In genomic region chr6:84618046-84618752, GRCh38 we compare ENCODE assay signal across 16 cellular contexts.
DNase-seq lines count a peak whose midpoint lies in the region; ATAC-seq and TF ChIP-seq lines count a peak whose summit lies in the region.
"Had no signal": no experiment of that assay in that cellular context is flagged by ENCODE, and none has a peak within 500 bp of the region (broad histone marks: within the 10 kb centered on the region; RNA-seq: fewer than 3 reads in every experiment).

No MANE protein-coding gene starts in this region.

- TF ChIP-seq CTCF in BJ (IDR thresholded peaks at IDR 0.05; ENCODE audit: insufficient read depth, low read depth, low read length) = no peak
- no peak for TF ChIP-seq CTCF in nephron progenitor cell (IDR thresholded peaks at IDR 0.05)
- no peak for TF ChIP-seq CTCF in uterus (IDR thresholded peaks at IDR 0.05)
- TF ChIP-seq CTCF in upper lobe of right lung (IDR thresholded peaks at IDR 0.05) = no peak

- intact Hi-C loops in uterus (cut with DNase I; ENCODE audit: low total_unique reads) = no loop called here
- intact Hi-C loops in upper lobe of right lung (cut with DNase I) = no loop called here

- CTCF ChIA-PET in BJ (lab: Yijun Ruan, JAX) = no interaction called here

- peaks cover 7% of the 10 kb centered on the region for H3K36me3 Mint-ChIP-seq in nephron progenitor cell (ENCODE audit: low read depth)
- H3K36me3 Mint-ChIP-seq: activated naive CD8-positive, alpha-beta T cell had no signal

- H3K4me3 Mint-ChIP-seq in nephron progenitor cell = no peak overlapping the region
- H3K4me3 Mint-ChIP-seq: activated naive CD8-positive, alpha-beta T cell; CD4-positive, alpha-beta T cell had no signal

- no peak for TF ChIP-seq POLR2A in uterus (IDR thresholded peaks at IDR 0.05)

- no peak overlapping the region for H3K4me3 ChIP-seq in BJ (ENCODE audit: low read depth, low read length)
- no peak overlapping the region for H3K4me3 ChIP-seq in uterus
- no peak overlapping the region for H3K4me3 ChIP-seq in upper lobe of right lung
- H3K4me3 ChIP-seq: mucosa of descending colon had no signal

- H3K27me3 ChIP-seq in BJ (ENCODE audit: control insufficient read depth, insufficient read depth, low read length) (no peaks in the 10 kb centered on the region), uterus (no peaks in the 10 kb centered on the region), upper lobe of right lung (no peaks in the 10 kb centered on the region)
- H3K27me3 ChIP-seq: foreskin keratinocyte had no signal

- no peak for ATAC-seq in upper lobe of right lung
- no peak for ATAC-seq in GM18502 (IDR thresholded peaks at IDR 0.05; ENCODE audit: poor library complexity, unreplicated experiment)
- ATAC-seq: foreskin keratinocyte, mucosa of descending colon had no signal

- POLR2A ChIA-PET in BJ (lab: Charles Lee) = no interaction called here

- no peaks in the 10 kb centered on the region for H3K9me3 ChIP-seq in uterus
- H3K9me3 ChIP-seq in upper lobe of right lung = no peaks in the 10 kb centered on the region

- H3K36me3 ChIP-seq in BJ (ENCODE audit: control insufficient read depth, insufficient read depth, low read length) (no peaks in the 10 kb centered on the region), uterus (no peaks in the 10 kb centered on the region), upper lobe of right lung (no peaks in the 10 kb centered on the region)

- H3K27ac ChIP-seq in uterus (no peak overlapping the region), upper lobe of right lung (no peak overlapping the region)
- H3K27ac ChIP-seq: foreskin keratinocyte, KMS-11 had no signal

- peak; percentile 86 for DNase-seq in BJ (ENCODE audit: low read depth)
- DNase-seq in RKO (ENCODE audit: low spot score) = peak; percentile 28
- peak; percentile 83 for DNase-seq in fibroblast of gingiva (ENCODE audit: low read depth)
- DNase-seq in nephron progenitor cell = no peak
- DNase-seq in uterus = no peak
- no peak for DNase-seq in upper lobe of right lung
- no peak for DNase-seq in putamen (ENCODE audit: low spot score)
- DNase-seq: activated CD4-positive, alpha-beta T cell treated with anti-CD3 and anti-CD28 coated beads, Interleukin-2, amount 50 U/mL, for 1 hour; CD4-positive, alpha-beta T cell; mucosa of descending colon; NCI-H345; stimulated activated naive CD4-positive, alpha-beta T cell had no signal

- H3K4me1 Mint-ChIP-seq in nephron progenitor cell = peaks cover 9% of the 10 kb centered on the region

- no peaks in the 10 kb centered on the region for H3K27me3 Mint-ChIP-seq in nephron progenitor cell (ENCODE audit: low read depth, poor library complexity)
- H3K27me3 Mint-ChIP-seq: activated naive CD8-positive, alpha-beta T cell; CD4-positive, alpha-beta T cell had no signal

- H3K4me1 ChIP-seq in uterus (no peaks in the 10 kb centered on the region), upper lobe of right lung (no peaks in the 10 kb centered on the region)
- H3K4me1 ChIP-seq: foreskin keratinocyte had no signal

- peak overlapping the region; percentile 92 for H3K27ac Mint-ChIP-seq in nephron progenitor cell
- H3K27ac Mint-ChIP-seq: activated naive CD8-positive, alpha-beta T cell; CD4-positive, alpha-beta T cell had no signal

- peaks cover 14% of the 10 kb centered on the region for H3K9me3 Mint-ChIP-seq in nephron progenitor cell

Comparison
In these comparisons a context has a peak if more than half of its experiments do, and no peak if none do; other contexts are left out.
1. DNase-seq: peak in BJ (single experiment), RKO (single experiment) and fibroblast of gingiva (single experiment); none in nephron progenitor cell (single experiment), uterus (0 of 2), upper lobe of right lung (single experiment) and putamen (single experiment).